8 cellular contexts compared by ENCODE assay signal in genomic region chr22:50525991-50526848, GRCh38. TPM values are rescaled to one million over a fixed set of nuclear protein-coding genes. Genes with fewer than 3 reads are reported as not detected.
DNase-seq lines count a peak whose midpoint lies in the region; ATAC-seq lines count a peak whose summit lies in the region.

No MANE protein-coding gene starts in this region.

- POLR2A ChIA-PET in activated CD8-positive, alpha-beta T cell treated with anti-CD3 and anti-CD28 coated beads, Interleukin-2, amount 10 ng/mL, durations not matched to agents 7 days and 5 days (lab: Charles Lee), result interaction anchor here (0.8 to 8.7 kb wide), 40 partner anchors 9 to 566 kb away, joined by 3 to 335 read pairs (median 6); partner anchors contain the start of genes ARSA, CHKB, CPT1B and HDAC10

- H3K4me1 Mint-ChIP-seq in activated CD8-positive, alpha-beta T cell treated with anti-CD3 and anti-CD28 coated beads, Interleukin-2, amount 10 ng/mL, durations not matched to agents 7 days and 5 days (ENCODE audit: low read depth), result peaks cover 45% of the 10 kb centered on the region

- peaks cover 40% of the 10 kb centered on the region for H3K36me3 Mint-ChIP-seq in activated CD8-positive, alpha-beta T cell treated with anti-CD3 and anti-CD28 coated beads, Interleukin-2, amount 10 ng/mL, durations not matched to agents 7 days and 5 days (ENCODE audit: low read depth)

- H3K27me3 Mint-ChIP-seq in activated CD8-positive, alpha-beta T cell treated with anti-CD3 and anti-CD28 coated beads, Interleukin-2, amount 10 ng/mL, durations not matched to agents 7 days and 5 days (ENCODE audit: low read depth), result no peaks in the 10 kb centered on the region

- peak; percentile 56 to 75 for DNase-seq in AML-193 (lab: John Stamatoyannopoulos, UW)
- peak; percentile 89 for DNase-seq in NCI-H69 (lab: John Stamatoyannopoulos, UW)
- peak; percentile 90 for DNase-seq in activated CD8-positive, alpha-beta T cell treated with anti-CD3 and anti-CD28 coated beads, Interleukin-2, amount 10 ng/mL, durations not matched to agents 7 days and 5 days
- DNase-seq in effector CD4-positive, alpha-beta T cell, result peak; percentile 72
- DNase-seq in medulla oblongata (ENCODE audit: extremely low spot score), result peak; percentile 55
- peak; percentile 78 for DNase-seq in stimulated activated CD8-positive, alpha-beta memory T cell treated with anti-CD3 and anti-CD28 coated beads, Interleukin-12 subunit alpha, Interleukin-12 subunit beta, amount 100 ng/mL, for 4 hours (ENCODE audit: low read depth)

- H3K4me3 Mint-ChIP-seq in activated CD8-positive, alpha-beta T cell treated with anti-CD3 and anti-CD28 coated beads, Interleukin-2, amount 10 ng/mL, durations not matched to agents 7 days and 5 days, result peak overlapping the region; percentile 80

- ATAC-seq in GM18868 (IDR thresholded peaks at IDR 0.05; ENCODE audit: unreplicated experiment) (peak; percentile 27), HG03103 (IDR thresholded peaks at IDR 0.05; ENCODE audit: low read depth, unreplicated experiment) (peak; percentile 28)
- ATAC-seq in activated CD8-positive, alpha-beta T cell treated with anti-CD3 and anti-CD28 coated beads, Interleukin-2, amount 10 ng/mL, durations not matched to agents 7 days and 5 days, result peak; percentile 43

- no peaks in the 10 kb centered on the region for H3K9me3 Mint-ChIP-seq in activated CD8-positive, alpha-beta T cell treated with anti-CD3 and anti-CD28 coated beads, Interleukin-2, amount 10 ng/mL, durations not matched to agents 7 days and 5 days (ENCODE audit: insufficient read depth)

- CTCF ChIA-PET in activated CD8-positive, alpha-beta T cell treated with anti-CD3 and anti-CD28 coated beads, Interleukin-2, amount 10 ng/mL, durations not matched to agents 7 days and 5 days (lab: Charles Lee), result interaction anchor here (0.7 to 6.5 kb wide), 38 partner anchors 11 to 420 kb away, joined by 3 to 116 read pairs (median 8); partner anchors contain the start of genes ARSA, CHKB, HDAC10 and KLHDC7B

- peak overlapping the region; percentile 91 for H3K27ac Mint-ChIP-seq in activated CD8-positive, alpha-beta T cell treated with anti-CD3 and anti-CD28 coated beads, Interleukin-2, amount 10 ng/mL, durations not matched to agents 7 days and 5 days

RNA-seq across cellular contexts. Expression of gene SCO2, which starts 0.8 kb away (rescaled TPM):
- total RNA-seq in activated CD8-positive, alpha-beta T cell treated with anti-CD3 and anti-CD28 coated beads, Interleukin-2, amount 10 ng/mL, durations not matched to agents 7 days and 5 days, result 10 to 100 TPM; 11.7 to 13.9 TPM

RNA-seq across cellular contexts. Expression of gene TYMP, which starts 3.6 kb away (rescaled TPM):
- 10 to 100 TPM; 71.8 to 76.6 TPM for total RNA-seq in activated CD8-positive, alpha-beta T cell treated with anti-CD3 and anti-CD28 coated beads, Interleukin-2, amount 10 ng/mL, durations not matched to agents 7 days and 5 days

RNA-seq across cellular contexts. Expression of gene NCAPH2, which starts 18.2 kb away (rescaled TPM):
- total RNA-seq in activated CD8-positive, alpha-beta T cell treated with anti-CD3 and anti-CD28 coated beads, Interleukin-2, amount 10 ng/mL, durations not matched to agents 7 days and 5 days, result 100 to 1,000 TPM; 146 to 150 TPM

RNA-seq across cellular contexts. Expression of gene LMF2, which starts 18.7 kb away (rescaled TPM):
- 100 to 1,000 TPM; 119 to 132 TPM for total RNA-seq in activated CD8-positive, alpha-beta T cell treated with anti-CD3 and anti-CD28 coated beads, Interleukin-2, amount 10 ng/mL, durations not matched to agents 7 days and 5 days

RNA-seq across cellular contexts. Expression of gene KLHDC7B, which starts 19.5 kb away (rescaled TPM):
- total RNA-seq in activated CD8-positive, alpha-beta T cell treated with anti-CD3 and anti-CD28 coated beads, Interleukin-2, amount 10 ng/mL, durations not matched to agents 7 days and 5 days, result 10 to 100 TPM; 10.6 to 12.0 TPM

Comparison
In these comparisons a context has a peak if more than half of its experiments do, and no peak if none do; other contexts are left out.
1. Peak in every context shown above with its lines: DNase-seq and ATAC-seq.